17 cellular contexts compared by ENCODE assay signal in genomic region chr10:19785366-19785765, GRCh38.
"Had no signal": no experiment of that assay in that cellular context is flagged by ENCODE, and none has a peak within 500 bp of the region (broad histone marks: within the 10 kb centered on the region; RNA-seq: fewer than 3 reads in every experiment).

No MANE protein-coding gene starts in this region.

- H3K36me3 ChIP-seq: heart right ventricle, neutrophil, sigmoid colon, stomach had no signal

- DNase-seq: effector memory CD4-positive, alpha-beta T cell; heart right ventricle; hypothalamus; kidney glomerular epithelial cell; mucosa of descending colon; naive thymus-derived CD8-positive, alpha-beta T cell; posterior cingulate gyrus; sigmoid colon; stimulated activated CD4-positive, alpha-beta T cell treated with anti-CD3 and anti-CD28 coated beads, Interleukin-12 subunit alpha, Interleukin-12 subunit beta, amount 100 ng/mL, for 4 hours; stimulated activated naive CD4-positive, alpha-beta T cell; stomach had no signal

- H3K4me1 ChIP-seq: sigmoid colon, stomach had no signal

- H3K4me3 ChIP-seq: heart right ventricle, mucosa of descending colon, sigmoid colon, skin epidermis, stomach had no signal

- H3K27ac ChIP-seq: heart right ventricle, neutrophil, sigmoid colon, skin epidermis, stomach had no signal

- H3K9me3 ChIP-seq: heart right ventricle, mucosa of descending colon, neutrophil, sigmoid colon, stomach had no signal

- ATAC-seq: esophagus mucosa; heart right ventricle; mucosa of descending colon; naive thymus-derived CD8-positive, alpha-beta T cell had no signal

- H3K27me3 ChIP-seq: heart right ventricle, neutrophil, sigmoid colon, stomach had no signal

- FAIRE-seq: endometrium, frontal cortex, islet of Langerhans had no signal
